Comparison of ENCODE assay signal across 1 cellular context in genomic region chr18:63155169-63155852, GRCh38.
TF ChIP-seq lines count a peak whose summit lies in the region.

No MANE protein-coding gene starts in this region.

TF ChIP-seq in H1, 55 proteins besides CTCF, POLR2A, EP300 and RAD21 (continued from another document):
- peak; percentile 87 for TF ChIP-seq E2F6 (IDR thresholded peaks at IDR 0.05)
- peak; percentile 91 for TF ChIP-seq MAX (IDR thresholded peaks at IDR 0.05)
- TF ChIP-seq FOSL1 (IDR thresholded peaks at IDR 0.05; ENCODE audit: insufficient read depth, low read depth, low read length) = no peak
- peak; percentile 52; the same call in 1 of the 2 replicates for TF ChIP-seq TCF12 (IDR thresholded peaks at IDR 0.05; ENCODE audit: low read depth, low read length)
- no peak for TF ChIP-seq EZH2 (IDR thresholded peaks at IDR 0.05; ENCODE audit: low read depth, low read length, severe bottlenecking)
